1 cellular context compared by ENCODE assay signal in the genomic region with DNA sequence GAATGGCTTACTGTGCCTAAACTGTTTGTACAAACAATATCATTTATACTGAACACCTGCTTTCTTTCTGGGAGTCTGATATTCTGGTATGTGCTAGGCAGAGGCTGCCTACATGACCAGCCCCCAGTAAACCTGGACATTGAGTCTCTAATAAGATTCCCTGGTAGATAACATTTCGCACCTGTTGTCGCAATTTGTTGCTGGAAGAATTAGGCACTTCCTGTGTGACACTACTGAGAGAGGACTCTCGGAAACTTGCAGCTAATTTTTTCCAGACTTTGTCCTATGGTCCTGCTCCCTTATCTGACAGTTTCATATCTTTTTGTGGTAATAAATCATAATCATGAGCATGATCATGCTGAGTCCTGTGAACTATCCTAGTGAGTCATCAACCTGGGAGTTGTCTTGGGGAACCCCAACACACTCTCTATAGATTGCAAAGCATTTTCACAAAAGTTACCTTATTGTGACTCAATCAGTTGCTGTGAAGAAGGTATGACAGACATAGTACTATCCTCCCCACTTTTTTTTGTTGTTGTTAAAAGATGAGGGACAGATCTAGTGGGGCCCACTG.
TF ChIP-seq lines count a peak whose summit lies in the region.

No MANE protein-coding gene starts in this region.

TF ChIP-seq in neural cell, 6 proteins besides CTCF, POLR2A, EP300 and RAD21 (continued from another document):
- TF ChIP-seq, protein P1, sequence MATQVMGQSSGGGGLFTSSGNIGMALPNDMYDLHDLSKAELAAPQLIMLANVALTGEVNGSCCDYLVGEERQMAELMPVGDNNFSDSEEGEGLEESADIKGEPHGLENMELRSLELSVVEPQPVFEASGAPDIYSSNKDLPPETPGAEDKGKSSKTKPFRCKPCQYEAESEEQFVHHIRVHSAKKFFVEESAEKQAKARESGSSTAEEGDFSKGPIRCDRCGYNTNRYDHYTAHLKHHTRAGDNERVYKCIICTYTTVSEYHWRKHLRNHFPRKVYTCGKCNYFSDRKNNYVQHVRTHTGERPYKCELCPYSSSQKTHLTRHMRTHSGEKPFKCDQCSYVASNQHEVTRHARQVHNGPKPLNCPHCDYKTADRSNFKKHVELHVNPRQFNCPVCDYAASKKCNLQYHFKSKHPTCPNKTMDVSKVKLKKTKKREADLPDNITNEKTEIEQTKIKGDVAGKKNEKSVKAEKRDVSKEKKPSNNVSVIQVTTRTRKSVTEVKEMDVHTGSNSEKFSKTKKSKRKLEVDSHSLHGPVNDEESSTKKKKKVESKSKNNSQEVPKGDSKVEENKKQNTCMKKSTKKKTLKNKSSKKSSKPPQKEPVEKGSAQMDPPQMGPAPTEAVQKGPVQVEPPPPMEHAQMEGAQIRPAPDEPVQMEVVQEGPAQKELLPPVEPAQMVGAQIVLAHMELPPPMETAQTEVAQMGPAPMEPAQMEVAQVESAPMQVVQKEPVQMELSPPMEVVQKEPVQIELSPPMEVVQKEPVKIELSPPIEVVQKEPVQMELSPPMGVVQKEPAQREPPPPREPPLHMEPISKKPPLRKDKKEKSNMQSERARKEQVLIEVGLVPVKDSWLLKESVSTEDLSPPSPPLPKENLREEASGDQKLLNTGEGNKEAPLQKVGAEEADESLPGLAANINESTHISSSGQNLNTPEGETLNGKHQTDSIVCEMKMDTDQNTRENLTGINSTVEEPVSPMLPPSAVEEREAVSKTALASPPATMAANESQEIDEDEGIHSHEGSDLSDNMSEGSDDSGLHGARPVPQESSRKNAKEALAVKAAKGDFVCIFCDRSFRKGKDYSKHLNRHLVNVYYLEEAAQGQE (IDR thresholded peaks at IDR 0.05; ENCODE audit: borderline replicate concordance): no peak
- TF ChIP-seq TAF1 (IDR thresholded peaks at IDR 0.05; ENCODE audit: low read depth): no peak
